Comparison of ENCODE assay signal across 8 cellular contexts in genomic region chr2:218217366-218218309, GRCh38. TPM values are rescaled to one million over a fixed set of nuclear protein-coding genes. Genes with fewer than 3 reads are reported as not detected.
A peak's percentile ranks its signal among the peaks of the same experiment; 100 is the strongest.
DNase-seq lines count a peak whose midpoint lies in the region; FAIRE-seq and TF ChIP-seq lines count a peak whose summit lies in the region.

No MANE protein-coding gene starts in this region.

- intact Hi-C loops in endothelial cell of umbilical vein (cut with micrococcal nuclease), result loop anchor here (1.0 kb wide), 2 partner anchors 31 to 53 kb away; partner anchors contain the start of genes AAMP and PNKD

- CTCF ChIA-PET in endothelial cell of umbilical vein (lab: Charles Lee), result interaction anchor here (0.7 to 1.1 kb wide), 2 partner anchors 11 to 50 kb away, joined by 3 to 4 read pairs; no protein-coding TSS in a partner anchor

- TF ChIP-seq POLR2A in H54 (IDR thresholded peaks at IDR 0.05; ENCODE audit: low read depth, low read length) (0 out of 2 replicates have a peak, but pooled peaks have one; percentile 26), endothelial cell of umbilical vein (IDR thresholded peaks at IDR 0.05; ENCODE audit: low read depth, low read length) (no peak)

- H3K79me2 ChIP-seq in endothelial cell of umbilical vein (ENCODE audit: control insufficient read depth, insufficient read depth, low read length), result peaks cover 55% of the 10 kb centered on the region

- DNase-seq in GF-D8 (lab: John Stamatoyannopoulos, UW) (peak; percentile 26), H54 (ENCODE audit: insufficient read length, low spot score) (peak; percentile 38), NCI-H2171 (lab: John Stamatoyannopoulos, UW) (peak; percentile 9), endothelial cell of umbilical vein (ENCODE audit: low read depth, low spot score) (peak; percentile 45), T1000 (lab: John Stamatoyannopoulos, UW) (no peak)
- DNase-seq in activated CD8-positive, alpha-beta memory T cell treated with anti-CD3 and anti-CD28 coated beads, Interleukin-2, amount 50 U/mL, for 24 hours (ENCODE audit: extremely low read depth), result peak; percentile 56
- peak; percentile 47 for DNase-seq in stimulated activated CD8-positive, alpha-beta memory T cell treated with anti-CD3 and anti-CD28 coated beads, Interleukin-7, amount 100 ng/mL, for 24 hours (ENCODE audit: low read depth)

- H4K20me1 ChIP-seq in endothelial cell of umbilical vein (replicated peaks; ENCODE audit: control insufficient read depth, extremely low read depth, insufficient read depth, low read length), result peaks cover 8% of the 10 kb centered on the region

- H3K4me2 ChIP-seq in endothelial cell of umbilical vein (ENCODE audit: insufficient read depth, low read length), result peak overlapping the region; percentile 95

- no peak for TF ChIP-seq CTCF in endothelial cell of umbilical vein (IDR thresholded peaks at IDR 0.05; ENCODE audit: extremely low read depth in 1 of 2, insufficient read depth in 1 of 2, low read depth in 1 of 2, low read length in 2 of 2)

- dilution Hi-C loops in endothelial cell of umbilical vein (cut with MboI; ENCODE audit: extremely low pct_ligation_motif_present, low sequenced_read_pairs), result no loop called here

- H3K9ac ChIP-seq in endothelial cell of umbilical vein (replicated peaks; ENCODE audit: extremely low read depth, insufficient read depth, low read length), result peak overlapping the region; percentile 78
- peak overlapping the region; percentile 37 for H3K9ac ChIP-seq in muscle layer of colon (ENCODE audit: low read length)

- H3K27ac ChIP-seq in endothelial cell of umbilical vein (ENCODE audit: insufficient read depth, low read depth, low read length) (peak overlapping the region; percentile 54), muscle layer of colon (ENCODE audit: low read depth, low read length) (peak overlapping the region; percentile 95)

- H3K4me3 ChIP-seq in endothelial cell of umbilical vein (replicated peaks in 1 of 3; ENCODE audit: insufficient read depth in 1 of 3, low read depth in 1 of 3, low read length in 3 of 3), result peak overlapping the region; percentile 81 to 96 (median 88)
- H3K4me3 ChIP-seq in muscle layer of colon (ENCODE audit: low read depth in 1 of 2, low read length in 2 of 2), result peak overlapping the region; percentile 78 to 85

- POLR2A ChIA-PET in endothelial cell of umbilical vein (lab: Charles Lee), result interaction anchor here (1.6 kb wide), 1 partner anchor 9 kb away, joined by 3 read pairs; no protein-coding TSS in a partner anchor

- H3K9me3 ChIP-seq in endothelial cell of umbilical vein (replicated peaks; ENCODE audit: control insufficient read depth, insufficient read depth, low read length) (no peaks in the 10 kb centered on the region), muscle layer of colon (ENCODE audit: low read length) (no peaks in the 10 kb centered on the region)

- peaks cover 40% of the 10 kb centered on the region for H3K4me1 ChIP-seq in endothelial cell of umbilical vein (ENCODE audit: control insufficient read depth, extremely low read depth, insufficient read depth, low read length)
- H3K4me1 ChIP-seq in muscle layer of colon (ENCODE audit: insufficient read depth, low read length), result peaks cover 54% of the 10 kb centered on the region

- no peak for FAIRE-seq in H54 (lab: Jason Lieb, UNC)
- no peak for FAIRE-seq in endothelial cell of umbilical vein (lab: Jason Lieb, UNC)

- H3K27me3 ChIP-seq in endothelial cell of umbilical vein (ENCODE audit: control insufficient read depth in 2 of 2, insufficient read depth in 2 of 2, low read length in 2 of 2) (no peaks in the 10 kb centered on the region), muscle layer of colon (ENCODE audit: control insufficient read depth in 1 of 2, insufficient read depth in 2 of 2, low read length in 2 of 2) (no peaks in the 10 kb centered on the region)

- no peak overlapping the region for H2AFZ ChIP-seq in endothelial cell of umbilical vein (ENCODE audit: low read depth, low read length)

- H3K9me1 ChIP-seq in endothelial cell of umbilical vein (replicated peaks; ENCODE audit: control insufficient read depth, extremely low read depth, insufficient read depth, low read length), result no peaks in the 10 kb centered on the region

- no TSS peak for BruUV-seq in endothelial cell of umbilical vein (replicated peaks; lab: Mats Ljungman, UMichigan)

- peaks cover 0 to 8% of the 10 kb centered on the region in 2 experiments for H3K36me3 ChIP-seq in endothelial cell of umbilical vein (ENCODE audit: control insufficient read depth in 2 of 2, extremely low read depth in 1 of 2, insufficient read depth in 2 of 2, low read length in 2 of 2)
- H3K36me3 ChIP-seq in muscle layer of colon (ENCODE audit: insufficient read depth, low read length), result no peaks in the 10 kb centered on the region

TF ChIP-seq in endothelial cell of umbilical vein, 7 proteins besides CTCF, POLR2A, EP300 and RAD21:
- TF ChIP-seq FOS (IDR thresholded peaks at IDR 0.05; ENCODE audit: borderline replicate concordance, insufficient read depth, low read length) (no peak), MAX (IDR thresholded peaks at IDR 0.05; ENCODE audit: insufficient read depth, insufficient read length) (no peak)
TF ChIP-seq in endothelial cell of umbilical vein: peak in this region for 0.

RNA-seq across cellular contexts. Expression of gene ARPC2, which starts 0.6 kb away (rescaled TPM):
- total RNA-seq in endothelial cell of umbilical vein, result 455 and 483 TPM in 2 replicates
- polyA plus RNA-seq in endothelial cell of umbilical vein, result 417 and 433 TPM in 2 replicates
- polyA plus RNA-seq in endothelial cell of umbilical vein (2011; cell fraction: cytosol; rRNA removed), result 499 and 555 TPM in 2 replicates
- polyA plus RNA-seq in endothelial cell of umbilical vein (2011; cell fraction: nucleus; rRNA removed), result 278 and 328 TPM in 2 replicates
- 474 and 501 TPM in 2 replicates for polyA plus RNA-seq in endothelial cell of umbilical vein (2012)
- polyA minus RNA-seq in endothelial cell of umbilical vein, result 393 and 414 TPM in 2 replicates
- 95.7 TPM for polyA minus RNA-seq in endothelial cell of umbilical vein (2011; cell fraction: cytosol; rRNA and poly(A)+ RNA removed)
- polyA minus RNA-seq in endothelial cell of umbilical vein (2011; cell fraction: nucleus; rRNA and poly(A)+ RNA removed), result 178 and 226 TPM in 2 replicates

RNA-seq across cellular contexts. Expression of gene GPBAR1, which starts 43.2 kb away (rescaled TPM):
- total RNA-seq in endothelial cell of umbilical vein, result 0.60 and 0.75 TPM in 2 replicates
- polyA plus RNA-seq in endothelial cell of umbilical vein, result 0.14 TPM in 2 replicates
- polyA plus RNA-seq in endothelial cell of umbilical vein (2011; cell fraction: cytosol; rRNA removed), result 0.03 and 0.20 TPM in 2 replicates
- 0.53 and 0.60 TPM in 2 replicates for polyA plus RNA-seq in endothelial cell of umbilical vein (2011; cell fraction: nucleus; rRNA removed)
- polyA plus RNA-seq in endothelial cell of umbilical vein (2012), result 0.15 and 0.25 TPM in 2 replicates
- 0.57 and 0.61 TPM in 2 replicates for polyA minus RNA-seq in endothelial cell of umbilical vein
- polyA minus RNA-seq in endothelial cell of umbilical vein (2011; cell fraction: cytosol; rRNA and poly(A)+ RNA removed), result not detected
- 0.72 and 1.3 TPM in 2 replicates for polyA minus RNA-seq in endothelial cell of umbilical vein (2011; cell fraction: nucleus; rRNA and poly(A)+ RNA removed)

RNA-seq across cellular contexts. Expression of gene CXCR1, which starts 50.9 kb away (rescaled TPM):
- total RNA-seq in endothelial cell of umbilical vein, result not detected in 2 replicates
- polyA plus RNA-seq in endothelial cell of umbilical vein, result not detected in 2 replicates
- polyA plus RNA-seq in endothelial cell of umbilical vein (2011; cell fraction: cytosol; rRNA removed), result not detected in 2 replicates
- not detected in 2 replicates for polyA plus RNA-seq in endothelial cell of umbilical vein (2011; cell fraction: nucleus; rRNA removed)
- not detected in 2 replicates for polyA plus RNA-seq in endothelial cell of umbilical vein (2012)
- not detected in 2 replicates for polyA minus RNA-seq in endothelial cell of umbilical vein
- polyA minus RNA-seq in endothelial cell of umbilical vein (2011; cell fraction: cytosol; rRNA and poly(A)+ RNA removed), result not detected
- not detected in 2 replicates for polyA minus RNA-seq in endothelial cell of umbilical vein (2011; cell fraction: nucleus; rRNA and poly(A)+ RNA removed)

RNA-seq across cellular contexts. Expression of gene AAMP, which starts 52.3 kb away (rescaled TPM):
- 59.7 and 69.3 TPM in 2 replicates for total RNA-seq in endothelial cell of umbilical vein
- polyA plus RNA-seq in endothelial cell of umbilical vein, result 84.4 and 99.0 TPM in 2 replicates
- 75.4 and 77.0 TPM in 2 replicates for polyA plus RNA-seq in endothelial cell of umbilical vein (2011; cell fraction: cytosol; rRNA removed)
- polyA plus RNA-seq in endothelial cell of umbilical vein (2011; cell fraction: nucleus; rRNA removed), result 106 and 107 TPM in 2 replicates
- polyA plus RNA-seq in endothelial cell of umbilical vein (2012), result 61.2 and 63.0 TPM in 2 replicates
- 44.1 and 48.6 TPM in 2 replicates for polyA minus RNA-seq in endothelial cell of umbilical vein
- 29.8 TPM for polyA minus RNA-seq in endothelial cell of umbilical vein (2011; cell fraction: cytosol; rRNA and poly(A)+ RNA removed)
- 18.0 and 19.7 TPM in 2 replicates for polyA minus RNA-seq in endothelial cell of umbilical vein (2011; cell fraction: nucleus; rRNA and poly(A)+ RNA removed)

RNA-seq across cellular contexts. Expression of gene PNKD, which starts 52.7 kb away (rescaled TPM):
- 56.1 and 56.6 TPM in 2 replicates for total RNA-seq in endothelial cell of umbilical vein
- 88.3 and 98.9 TPM in 2 replicates for polyA plus RNA-seq in endothelial cell of umbilical vein
- 81.0 and 85.8 TPM in 2 replicates for polyA plus RNA-seq in endothelial cell of umbilical vein (2011; cell fraction: cytosol; rRNA removed)
- 38.6 and 41.8 TPM in 2 replicates for polyA plus RNA-seq in endothelial cell of umbilical vein (2011; cell fraction: nucleus; rRNA removed)
- polyA plus RNA-seq in endothelial cell of umbilical vein (2012), result 67.0 and 68.1 TPM in 2 replicates
- 27.1 and 28.2 TPM in 2 replicates for polyA minus RNA-seq in endothelial cell of umbilical vein
- 10.1 TPM for polyA minus RNA-seq in endothelial cell of umbilical vein (2011; cell fraction: cytosol; rRNA and poly(A)+ RNA removed)
- 7.1 and 10.4 TPM in 2 replicates for polyA minus RNA-seq in endothelial cell of umbilical vein (2011; cell fraction: nucleus; rRNA and poly(A)+ RNA removed)
